In the genomic region with DNA sequence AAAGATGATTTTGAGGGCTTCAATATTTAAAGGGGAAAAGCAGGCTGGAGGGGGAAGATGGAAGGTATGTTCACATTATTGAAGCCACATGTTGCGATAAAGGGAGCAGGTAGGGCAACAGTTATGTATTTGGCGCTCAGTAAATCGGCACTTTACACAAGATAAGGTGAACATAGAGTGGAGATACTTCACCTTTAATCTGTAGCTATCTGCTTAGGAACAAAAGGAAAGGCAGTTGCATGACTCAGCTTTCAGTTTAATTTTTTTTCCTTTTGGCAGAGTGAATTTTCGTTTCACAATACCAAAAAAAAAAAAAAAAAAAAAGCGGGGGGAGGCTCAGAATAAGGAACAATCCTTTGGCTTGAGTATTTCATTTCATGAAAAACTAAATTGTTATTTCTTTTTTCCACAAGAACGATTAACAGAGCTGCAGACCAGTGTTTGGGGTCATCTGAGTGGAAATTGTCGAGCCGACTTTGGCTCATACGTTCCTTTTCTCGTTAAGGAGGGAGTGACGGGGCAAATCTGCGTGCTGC, we compare ENCODE assay signal across 8 cellular contexts. TPM values are rescaled to one million over a fixed set of nuclear protein-coding genes. Genes with fewer than 3 reads are reported as not detected.
A peak's percentile ranks its signal among the peaks of the same experiment; 100 is the strongest.
DNase-seq lines count a peak whose midpoint lies in the region; ATAC-seq and TF ChIP-seq lines count a peak whose summit lies in the region.

No MANE protein-coding gene starts in this region.

- intact Hi-C loops in breast epithelium (cut with DNase I; ENCODE audit: low total_unique reads): no loop called here
- intact Hi-C loops in lower leg skin (cut with DNase I; ENCODE audit: low total_unique reads): no loop called here

- no peak for TF ChIP-seq EP300 in tibial nerve (IDR thresholded peaks at IDR 0.05)

- H3K4me1 ChIP-seq in breast epithelium: peaks cover 0 to 11% of the 10 kb centered on the region in 2 donors
- peaks cover 0 to 42% (median 23%) of the 10 kb centered on the region in 4 donors for H3K4me1 ChIP-seq in tibial nerve

- H3K27ac ChIP-seq in breast epithelium (peak overlapping the region; percentile 95), tibial nerve (peak overlapping the region; percentile 91 to 99 (median 94))

- ATAC-seq in GM21390 (IDR thresholded peaks at IDR 0.05; ENCODE audit: unreplicated experiment): no peak

- 7 to 9% methylated on average over 12 of the region's 12 CpGs for WGBS in lower leg skin, 2 donors
- WGBS in tibial nerve, 2 donors: 15% methylated on average over 12 of the region's 12 CpGs

- CTCF ChIA-PET in GM10248 (lab: Yijun Ruan, JAX): interaction anchor here (1.0 to 2.0 kb wide), 3 partner anchors 11 to 304 kb away, joined by 3 to 7 read pairs (median 3); no protein-coding TSS in a partner anchor

- H3K9me3 ChIP-seq in breast epithelium: peaks cover 5 to 17% of the 10 kb centered on the region in 2 donors
- H3K9me3 ChIP-seq in tibial nerve: peaks cover 0 to 16% (median 0%) of the 10 kb centered on the region in 4 donors

- TF ChIP-seq POLR2A in NB4 (IDR thresholded peaks at IDR 0.05; ENCODE audit: extremely low read depth, insufficient read length) (no peak), breast epithelium (IDR thresholded peaks at IDR 0.05) (no peak), lower leg skin (IDR thresholded peaks at IDR 0.05) (no peak), tibial nerve (IDR thresholded peaks at IDR 0.05) (no peak)

- H3K27me3 ChIP-seq in breast epithelium (no peaks in the 10 kb centered on the region), tibial nerve (no peaks in the 10 kb centered on the region)

- H3K4me3 ChIP-seq in NB4 (ENCODE audit: low read depth, low read length): peak overlapping the region; percentile 81
- peak overlapping the region; percentile 81 to 90 (median 88) for H3K4me3 ChIP-seq in breast epithelium
- peak overlapping the region; percentile 59 for H3K4me3 ChIP-seq in lower leg skin (ENCODE audit: low read depth, poor library complexity, severe bottlenecking)
- peak overlapping the region; percentile 77 to 94 (median 88) for H3K4me3 ChIP-seq in tibial nerve

- POLR2A ChIA-PET in GM10248 (lab: Yijun Ruan, JAX): interaction anchor here (0.5 to 0.8 kb wide), 3 partner anchors 67 to 1470 kb away, joined by 3 to 5 read pairs (median 4); no protein-coding TSS in a partner anchor

- H3K36me3 ChIP-seq in breast epithelium (no peaks in the 10 kb centered on the region), tibial nerve (no peaks in the 10 kb centered on the region)

- TF ChIP-seq CTCF in NB4 (IDR thresholded peaks at IDR 0.05; ENCODE audit: low read depth, low read length) (no peak), breast epithelium (IDR thresholded peaks at IDR 0.05) (no peak), lower leg skin (IDR thresholded peaks at IDR 0.05) (no peak), tibial nerve (IDR thresholded peaks at IDR 0.05) (no peak), GM10248 (IDR thresholded peaks at IDR 0.05; ENCODE audit: control extremely low read depth, extremely low read depth, low read depth, missing control alignments) (no peak)

- DNase-seq in NCI-H2107 treated with DMSO at 0.1 percent for 48 hours (lab: John Stamatoyannopoulos, UW; ENCODE audit: unreplicated experiment): peak; percentile 54
- no peak for DNase-seq in NCI-H2107 (lab: John Stamatoyannopoulos, UW)
- DNase-seq in NB4 (ENCODE audit: low read depth): peak; percentile 72
- DNase-seq in breast epithelium (ENCODE audit: low spot score in 2 of 2): no peak
- no peak for DNase-seq in lower leg skin (ENCODE audit: low spot score in 2 of 2)
- DNase-seq in tibial nerve (ENCODE audit: low spot score in 2 of 2): no peak
- no peak for DNase-seq in GM10248 (ENCODE audit: extremely low spot score)

RNA-seq across cellular contexts. Expression of gene COQ8A, which starts 1.1 kb away (rescaled TPM):
- total RNA-seq in breast epithelium: 100 to 1,000 TPM in 1 of 3 donors, 10 to 100 TPM in 2; 51.8 to 307 (median 60.6) TPM
- total RNA-seq in lower leg skin: 10 to 100 TPM; 53.4 to 97.5 (median 72.7) TPM
- total RNA-seq in tibial nerve: 10 to 100 TPM; 39.9 to 60.7 (median 55.5) TPM

Comparison
In these comparisons a context has a peak if more than half of its experiments do, and no peak if none do; other contexts are left out.
1. DNase-seq: peak in NCI-H2107 treated with DMSO at 0.1 percent for 48 hours (single experiment) and NB4 (single experiment); none in NCI-H2107 (single experiment), breast epithelium (0 of 2), lower leg skin (0 of 2), tibial nerve (0 of 2) and GM10248 (single experiment).
2. Peak in every context shown above with its lines, with median percentiles within 50 percentile points of each other: H3K4me3 ChIP-seq.